20 cellular contexts compared by ENCODE assay signal in the genomic region with DNA sequence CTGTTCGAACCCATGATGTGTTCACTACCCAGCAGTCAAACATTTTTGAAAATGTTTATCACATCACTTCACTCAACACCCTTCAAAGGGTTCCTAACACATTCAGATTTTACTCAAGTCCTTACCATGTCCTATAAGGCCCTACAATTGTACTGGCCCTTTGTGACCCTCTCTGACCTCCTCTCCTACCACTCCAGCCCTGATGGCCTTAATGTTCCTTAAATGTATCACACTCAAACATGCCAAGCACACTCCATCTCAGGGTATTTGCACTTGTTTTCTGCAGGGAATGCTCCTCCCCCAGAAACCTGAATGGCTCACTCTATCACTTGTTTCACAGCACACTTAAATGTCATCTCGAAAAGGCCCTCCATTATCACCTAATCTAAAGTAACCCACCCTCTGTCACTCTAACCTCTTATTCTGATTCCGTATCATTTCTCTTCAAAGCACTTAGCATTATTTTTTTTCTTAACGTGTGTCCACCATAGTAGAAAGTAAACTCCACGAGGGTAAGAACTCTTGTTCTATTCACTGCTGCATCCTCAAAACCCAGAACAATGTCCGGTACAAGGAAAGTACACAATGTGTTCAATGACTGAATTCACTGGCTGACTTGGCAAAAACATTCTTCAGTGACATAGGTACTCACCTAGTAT. TPM values are rescaled to one million over a fixed set of nuclear protein-coding genes. Genes with fewer than 3 reads are reported as not detected.
DNase-seq lines count a peak whose midpoint lies in the region; ATAC-seq and TF ChIP-seq lines count a peak whose summit lies in the region.
"Had no signal": no experiment of that assay in that cellular context is flagged by ENCODE, and none has a peak within 500 bp of the region (broad histone marks: within the 10 kb centered on the region; RNA-seq: fewer than 3 reads in every experiment).

No MANE protein-coding gene starts in this region.

- no peaks in the 10 kb centered on the region for H3K36me3 ChIP-seq in A673 (ENCODE audit: insufficient read depth, low read length, poor library complexity, severe bottlenecking)
- H3K36me3 ChIP-seq: ovary had no signal

- no peak overlapping the region for H3K4me3 Mint-ChIP-seq in activated naive CD4-positive, alpha-beta T cell treated with anti-CD3 and anti-CD28 coated beads, Interleukin-2, amount 10 ng/mL, durations not matched to agents 7 days and 5 days
- H3K4me3 Mint-ChIP-seq in T-cell (peak overlapping the region; percentile 15 to 50 (median 21)), progenitor cell of endocrine pancreas (ENCODE audit: low read depth) (no peak overlapping the region)
- no peak overlapping the region for H3K4me3 Mint-ChIP-seq in dendritic cell treated with granulocyte-macrophage colony-stimulating factor and Interleukin-4, amounts not matched to agents 40 ng/mL and 50 ng/mL, for 4 days

- H3K4me1 Mint-ChIP-seq in activated naive CD4-positive, alpha-beta T cell treated with anti-CD3 and anti-CD28 coated beads, Interleukin-2, amount 10 ng/mL, durations not matched to agents 7 days and 5 days: peaks cover 60% of the 10 kb centered on the region
- H3K4me1 Mint-ChIP-seq in T-cell (peaks cover 77 to 82% (median 78%) of the 10 kb centered on the region in 3 donors), progenitor cell of endocrine pancreas (ENCODE audit: low read depth) (peaks cover 21% of the 10 kb centered on the region)
- H3K4me1 Mint-ChIP-seq in dendritic cell treated with granulocyte-macrophage colony-stimulating factor and Interleukin-4, amounts not matched to agents 40 ng/mL and 50 ng/mL, for 4 days (ENCODE audit: low read depth): peaks cover 50% of the 10 kb centered on the region

- TF ChIP-seq CTCF in progenitor cell of endocrine pancreas (IDR thresholded peaks at IDR 0.05; ENCODE audit: unreplicated experiment): no peak
- TF ChIP-seq CTCF in A673 (conservative IDR thresholded peaks at IDR 0.05; ENCODE audit: low read depth, low read length): no peak

- POLR2A ChIA-PET in T-cell (lab: Charles Lee) (interaction anchor here in 1 of 2 donors (0.7 kb wide), 1 partner anchor 812 kb away, joined by 4 read pairs; no protein-coding TSS in a partner anchor), A673 (lab: Charles Lee; ENCODE audit: low non-redundant PET) (interaction anchor here (0.6 kb wide), 1 partner anchor 28 kb away, joined by 3 read pairs; no protein-coding TSS in a partner anchor)

- ATAC-seq in T-cell (replicated peaks in 1 of 4) (no peak), HG02852 (IDR thresholded peaks at IDR 0.05; ENCODE audit: unreplicated experiment) (no peak), HG02840 (IDR thresholded peaks at IDR 0.05; ENCODE audit: low FRiP score, unreplicated experiment) (no peak)
- ATAC-seq: left colon, mucosa of descending colon had no signal

- no peak overlapping the region for H3K4me3 ChIP-seq in A673 (ENCODE audit: low read depth, low read length, poor library complexity, severe bottlenecking)
- H3K4me3 ChIP-seq: mucosa of descending colon, ovary, sigmoid colon, suprapubic skin had no signal

- H3K27ac ChIP-seq in A673 (ENCODE audit: low read depth, low read length, poor library complexity, severe bottlenecking): no peak overlapping the region
- H3K27ac ChIP-seq: ovary, sigmoid colon, suprapubic skin had no signal

- H3K9me3 Mint-ChIP-seq in activated naive CD4-positive, alpha-beta T cell treated with anti-CD3 and anti-CD28 coated beads, Interleukin-2, amount 10 ng/mL, durations not matched to agents 7 days and 5 days: no peaks in the 10 kb centered on the region
- H3K9me3 Mint-ChIP-seq in T-cell: no peaks in the 10 kb centered on the region
- no peaks in the 10 kb centered on the region for H3K9me3 Mint-ChIP-seq in dendritic cell treated with granulocyte-macrophage colony-stimulating factor and Interleukin-4, amounts not matched to agents 40 ng/mL and 50 ng/mL, for 4 days
- no peaks in the 10 kb centered on the region for H3K9me3 Mint-ChIP-seq in progenitor cell of endocrine pancreas (ENCODE audit: low read depth)

- no peaks in the 10 kb centered on the region for H3K27me3 Mint-ChIP-seq in activated naive CD4-positive, alpha-beta T cell treated with anti-CD3 and anti-CD28 coated beads, Interleukin-2, amount 10 ng/mL, durations not matched to agents 7 days and 5 days
- H3K27me3 Mint-ChIP-seq in T-cell: no peaks in the 10 kb centered on the region
- H3K27me3 Mint-ChIP-seq in dendritic cell treated with granulocyte-macrophage colony-stimulating factor and Interleukin-4, amounts not matched to agents 40 ng/mL and 50 ng/mL, for 4 days: no peaks in the 10 kb centered on the region
- H3K27me3 Mint-ChIP-seq in progenitor cell of endocrine pancreas: no peaks in the 10 kb centered on the region

- H3K9me3 ChIP-seq in A673 (ENCODE audit: low read depth, low read length, poor library complexity, severe bottlenecking): no peaks in the 10 kb centered on the region
- H3K9me3 ChIP-seq: mucosa of descending colon, ovary, sigmoid colon, suprapubic skin had no signal

- H3K36me3 Mint-ChIP-seq in activated naive CD4-positive, alpha-beta T cell treated with anti-CD3 and anti-CD28 coated beads, Interleukin-2, amount 10 ng/mL, durations not matched to agents 7 days and 5 days: peaks cover 34% of the 10 kb centered on the region
- H3K36me3 Mint-ChIP-seq in T-cell (peaks cover 31% of the 10 kb centered on the region), progenitor cell of endocrine pancreas (ENCODE audit: insufficient read depth) (peaks cover 16% of the 10 kb centered on the region)
- peaks cover 50% of the 10 kb centered on the region for H3K36me3 Mint-ChIP-seq in dendritic cell treated with granulocyte-macrophage colony-stimulating factor and Interleukin-4, amounts not matched to agents 40 ng/mL and 50 ng/mL, for 4 days (ENCODE audit: low read depth)

- peak overlapping the region; percentile 0 for H3K27ac Mint-ChIP-seq in activated naive CD4-positive, alpha-beta T cell treated with anti-CD3 and anti-CD28 coated beads, Interleukin-2, amount 10 ng/mL, durations not matched to agents 7 days and 5 days
- H3K27ac Mint-ChIP-seq in T-cell (peak overlapping the region; percentile 7 to 60), progenitor cell of endocrine pancreas (peak overlapping the region; percentile 90)
- H3K27ac Mint-ChIP-seq in dendritic cell treated with granulocyte-macrophage colony-stimulating factor and Interleukin-4, amounts not matched to agents 40 ng/mL and 50 ng/mL, for 4 days: peak overlapping the region; percentile 2

- DNase-seq in activated naive CD4-positive, alpha-beta T cell treated with anti-CD3 and anti-CD28 coated beads, Interleukin-2, amount 10 ng/mL, durations not matched to agents 7 days and 5 days: no peak
- no peak for DNase-seq in activated naive CD4-positive, alpha-beta T cell treated with Interleukin-2 at 50 U/mL for 16 hours
- DNase-seq in T-cell: no peak
- DNase-seq in progenitor cell of endocrine pancreas (ENCODE audit: low spot score, unreplicated experiment): no peak
- no peak for DNase-seq in A673 (ENCODE audit: low spot score)
- DNase-seq: activated CD4-positive, alpha-beta T cell treated with anti-CD3 and anti-CD28 coated beads, Interleukin-2, amount 50 U/mL, for 1 hour; activated effector memory CD4-positive, alpha-beta T cell treated with Interleukin-2 at 50 U/mL for 16 hours; Calu3; cortex of kidney; left colon; mucosa of descending colon; NCI-H1417 treated with DMSO at 0.1 percent for 48 hours; NK-92 treated with Interleukin-12 subunit alpha and Interleukin-12 subunit beta, amount 100 ng/mL, for 24 hours; ovary; RPMI8226; sigmoid colon had no signal

- H3K4me1 ChIP-seq in A673 (ENCODE audit: insufficient read depth, low read length, poor library complexity, severe bottlenecking): no peaks in the 10 kb centered on the region

- no peaks in the 10 kb centered on the region for H3K27me3 ChIP-seq in A673 (replicated peaks; ENCODE audit: insufficient read depth, low read depth, low read length, poor library complexity)
- H3K27me3 ChIP-seq: ovary, sigmoid colon, suprapubic skin had no signal

- intact Hi-C loops in dendritic cell treated with granulocyte-macrophage colony-stimulating factor and Interleukin-4, amounts not matched to agents 40 ng/mL and 50 ng/mL, for 4 days (cut with micrococcal nuclease): loop anchor here (10.0 kb wide), 1 partner anchor 94 kb away; no protein-coding TSS in a partner anchor
- intact Hi-C loops in A673 (cut with micrococcal nuclease; ENCODE audit: unreplicated experiment): loop anchor here (10.0 kb wide), 1 partner anchor 66 kb away; no protein-coding TSS in a partner anchor

- CTCF ChIA-PET in activated naive CD4-positive, alpha-beta T cell treated with anti-CD3 and anti-CD28 coated beads, Interleukin-2, amount 10 ng/mL, durations not matched to agents 7 days and 5 days (lab: Charles Lee): no interaction called here
- CTCF ChIA-PET in T-cell (lab: Charles Lee) (no interaction called here), A673 (lab: Charles Lee) (no interaction called here)

- BruUV-seq in A673 (replicated peaks; lab: Mats Ljungman, UMichigan): no TSS peak

RNA-seq across cellular contexts. Expression of a gene that starts 7.3 kb away (rescaled TPM):
- total RNA-seq in T-cell (100 to 1,000 TPM in 2 of 5 donors, 10 to 100 TPM in 3; 70.4 to 151 (median 79.1) TPM), progenitor cell of endocrine pancreas (66.5 and 68.8 TPM in 2 replicates), A673 (2021) (17.6 and 18.1 TPM in 2 replicates)

RNA-seq across cellular contexts. Expression of a gene that starts 7.7 kb away (rescaled TPM):
- total RNA-seq in T-cell (10 to 100 TPM; 32.2 to 44.0 (median 39.8) TPM), progenitor cell of endocrine pancreas (43.3 and 50.6 TPM in 2 replicates), A673 (2021) (26.8 and 30.4 TPM in 2 replicates)

RNA-seq across cellular contexts. Expression of a gene that starts 46.6 kb away (rescaled TPM):
- total RNA-seq in T-cell: 10 to 100 TPM; 15.6 to 21.5 (median 18.6) TPM
- total RNA-seq in progenitor cell of endocrine pancreas: 37.5 and 40.7 TPM in 2 replicates
- total RNA-seq in A673 (2021): 22.1 and 26.3 TPM in 2 replicates

Comparison
In these comparisons a context has a peak if more than half of its experiments do, and no peak if none do; other contexts are left out.
1. H3K27ac Mint-ChIP-seq: peak in every context shown above with its lines; median percentile 90 in progenitor cell of endocrine pancreas; 34 in T-cell; 2 in dendritic cell treated with granulocyte-macrophage colony-stimulating factor and Interleukin-4, amounts not matched to agents 40 ng/mL and 50 ng/mL, for 4 days; 0 in activated naive CD4-positive, alpha-beta T cell treated with anti-CD3 and anti-CD28 coated beads, Interleukin-2, amount 10 ng/mL, durations not matched to agents 7 days and 5 days.
2. H3K4me3 Mint-ChIP-seq: peak in T-cell (3 of 3); none in activated naive CD4-positive, alpha-beta T cell treated with anti-CD3 and anti-CD28 coated beads, Interleukin-2, amount 10 ng/mL, durations not matched to agents 7 days and 5 days (single experiment), dendritic cell treated with granulocyte-macrophage colony-stimulating factor and Interleukin-4, amounts not matched to agents 40 ng/mL and 50 ng/mL, for 4 days (single experiment) and progenitor cell of endocrine pancreas (single experiment).